Comparison of ENCODE assay signal across 8 cellular contexts in genomic region chr15:83436513-83437158, GRCh38. TPM values are rescaled to one million over a fixed set of nuclear protein-coding genes. Genes with fewer than 3 reads are reported as not detected.
DNase-seq lines count a peak whose midpoint lies in the region; ATAC-seq and TF ChIP-seq lines count a peak whose summit lies in the region.

No MANE protein-coding gene starts in this region.

- no peak overlapping the region for H3K4me3 ChIP-seq in cardiac muscle cell
- H3K4me3 ChIP-seq in PC-9 = no peak overlapping the region
- no peak overlapping the region for H3K4me3 ChIP-seq in foreskin fibroblast (ENCODE audit: low read depth in 1 of 2, low read length in 2 of 2)

- H3K27me3 ChIP-seq in cardiac muscle cell (no peaks in the 10 kb centered on the region), PC-9 (ENCODE audit: insufficient read depth, low read depth) (no peaks in the 10 kb centered on the region)

- no peak overlapping the region for H2AFZ ChIP-seq in PC-9

- H3K36me3 ChIP-seq in cardiac muscle cell = no peaks in the 10 kb centered on the region
- H3K36me3 ChIP-seq in PC-9 (ENCODE audit: low read depth) = no peaks in the 10 kb centered on the region

- H4K20me1 ChIP-seq in PC-9 (ENCODE audit: insufficient read depth) = no peaks in the 10 kb centered on the region

- no peaks in the 10 kb centered on the region for H3K9me2 ChIP-seq in PC-9 (ENCODE audit: insufficient read depth)

- H3K4me2 ChIP-seq in PC-9 = no peak overlapping the region

- intact Hi-C loops in cardiac septum (cut with DNase I) = loop anchor here (5.0 kb wide), 2 partner anchors 121 to 189 kb away; no protein-coding TSS in a partner anchor
- intact Hi-C loops in PC-9 (cut with micrococcal nuclease; ENCODE audit: unreplicated experiment) = loop anchor here (2.0 to 10.0 kb wide), 2 partner anchors 426 to 598 kb away; partner anchors contain the start of gene C15orf40

- CTCF ChIA-PET in PC-9 (lab: Charles Lee) = interaction anchor here (0.7 to 2.8 kb wide), 4 partner anchors 56 to 188 kb away, joined by 3 to 35 read pairs (median 8); no protein-coding TSS in a partner anchor

- H3K9me3 ChIP-seq in cardiac muscle cell (ENCODE audit: low read depth) (no peaks in the 10 kb centered on the region), PC-9 (ENCODE audit: insufficient read depth, low read depth) (no peaks in the 10 kb centered on the region)

- H3K27ac ChIP-seq in cardiac muscle cell (no peak overlapping the region), PC-9 (no peak overlapping the region)

- H3K79me2 ChIP-seq in PC-9 (ENCODE audit: low read depth) = no peaks in the 10 kb centered on the region

- POLR2A ChIA-PET in PC-9 (lab: Charles Lee; ENCODE audit: unreplicated experiment) = no interaction called here

- no TSS peak for BruUV-seq in PC-9 (replicated peaks; lab: Mats Ljungman, UMichigan)

- H3K4me1 ChIP-seq in cardiac muscle cell (ENCODE audit: low read depth) (no peaks in the 10 kb centered on the region), PC-9 (replicated peaks; ENCODE audit: insufficient read depth) (no peaks in the 10 kb centered on the region)

- TF ChIP-seq CTCF in cardiac muscle cell (IDR thresholded peaks at IDR 0.05; ENCODE audit: low read depth, low read length) = peak; percentile 73
- TF ChIP-seq CTCF in PC-9 (conservative IDR thresholded peaks at IDR 0.05) = peak; percentile 59
- peak; percentile 68 for TF ChIP-seq CTCF in foreskin fibroblast (IDR thresholded peaks at IDR 0.05; ENCODE audit: low read depth, low read length)

- ATAC-seq in HG02852 (IDR thresholded peaks at IDR 0.05; ENCODE audit: unreplicated experiment) = no peak

- H3F3A ChIP-seq in PC-9 (ENCODE audit: insufficient read depth, low read depth) = no peaks in the 10 kb centered on the region

- DNase-seq in cardiac muscle cell (ENCODE audit: low read depth in 1 of 2, low spot score in 1 of 2) (peak; percentile 69 to 80), cardiac septum (ENCODE audit: low spot score) (no peak), PC-9 (no peak), foreskin fibroblast (peak; percentile 19 to 63), superior temporal gyrus (ENCODE audit: extremely low spot score) (peak; percentile 81), DMS153 treated with DMSO at 0.1 percent for 48 hours (lab: John Stamatoyannopoulos, UW; ENCODE audit: unreplicated experiment) (no peak), mesenteric fat pad (ENCODE audit: low spot score) (no peak)

RNA-seq across cellular contexts. Expression of gene SH3GL3, which starts 10.5 kb away (rescaled TPM):
- 38.2 and 79.6 TPM in 2 replicates for total RNA-seq in cardiac muscle cell
- polyA plus RNA-seq in cardiac muscle cell = 52.4 and 87.1 TPM in 2 replicates
- not detected for total RNA-seq in cardiac septum
- total RNA-seq in PC-9 (2021) = 0.22 TPM in 1 of 2 replicates, not detected in the other
- total RNA-seq in mesenteric fat pad = not detected

Comparison
In these comparisons a context has a peak if more than half of its experiments do, and no peak if none do; other contexts are left out.
1. DNase-seq: peak in cardiac muscle cell (2 of 2), foreskin fibroblast (2 of 2) and superior temporal gyrus (single experiment); none in cardiac septum (single experiment), PC-9 (0 of 2), DMS153 treated with DMSO at 0.1 percent for 48 hours (single experiment) and mesenteric fat pad (single experiment).
2. RNA of gene SH3GL3, which starts 10.5 kb away (total RNA-seq): 38.2 to 79.6 TPM in cardiac muscle cell; 0.22 TPM in PC-9, not detected in cardiac septum (single experiment) and not detected in mesenteric fat pad (single experiment); every median in the first group is over 10 times any median in the second.
3. Peak in every context shown above with its lines, with median percentiles within 50 percentile points of each other: CTCF ChIP-seq.